Comparison of ENCODE assay signal across 17 cellular contexts in the genomic region with DNA sequence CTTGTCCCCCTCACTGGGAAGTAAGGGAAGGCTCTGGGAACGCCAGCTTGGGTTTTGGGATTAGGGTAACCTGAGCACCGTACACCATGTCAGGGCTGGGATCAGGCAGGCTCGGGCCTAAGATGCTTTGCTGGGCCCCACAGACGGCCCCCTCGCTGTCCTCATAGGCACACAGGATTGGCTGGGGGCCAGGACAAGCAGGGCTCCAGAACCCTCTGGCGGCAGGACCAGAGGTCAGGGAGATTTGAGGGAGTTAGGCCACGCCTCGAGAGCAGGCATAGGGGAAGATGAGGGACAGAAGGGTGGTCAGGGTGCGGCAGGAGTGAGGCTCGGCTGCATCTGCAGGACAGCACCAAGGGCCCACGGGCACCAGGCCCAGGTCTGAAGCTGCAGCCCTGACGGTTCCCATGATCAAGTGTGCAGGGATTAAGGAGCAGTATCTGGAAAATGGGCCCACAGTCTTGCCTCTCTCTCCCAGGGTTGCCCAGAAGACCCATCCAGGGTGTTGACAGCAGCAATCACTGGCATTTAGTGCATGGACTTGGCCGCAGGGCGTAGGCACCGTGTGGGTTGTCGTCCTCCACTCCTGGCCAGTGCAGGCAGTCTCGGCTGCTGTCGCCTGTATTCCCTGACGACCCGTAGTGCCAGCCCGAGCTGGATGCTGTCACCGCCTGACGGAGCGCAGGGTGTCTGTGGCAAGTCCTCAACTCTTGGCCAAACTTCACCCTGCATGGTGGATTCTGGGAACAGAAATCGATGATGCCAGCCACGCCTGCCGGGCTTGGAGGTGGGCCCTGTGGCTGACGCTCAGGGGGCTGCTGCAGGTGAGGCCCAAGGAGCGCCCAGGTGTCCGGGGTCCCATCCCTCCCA. TPM values are rescaled to one million over a fixed set of nuclear protein-coding genes. Genes with fewer than 3 reads are reported as not detected.
DNase-seq lines count a peak whose midpoint lies in the region; ATAC-seq and TF ChIP-seq lines count a peak whose summit lies in the region.
"Had no signal": no experiment of that assay in that cellular context is flagged by ENCODE, and none has a peak within 500 bp of the region (broad histone marks: within the 10 kb centered on the region; RNA-seq: fewer than 3 reads in every experiment).

No MANE protein-coding gene starts in this region.

- TF ChIP-seq POLR2A in upper lobe of left lung (IDR thresholded peaks at IDR 0.05) = no peak

- 82 to 93% methylated on average over 12 to 30 of the region's 30 CpGs for WGBS in upper lobe of left lung, 2 donors

- H3K36me3 ChIP-seq in upper lobe of left lung = no peaks in the 10 kb centered on the region

- no peaks in the 10 kb centered on the region for H3K36me3 Mint-ChIP-seq in activated naive CD4-positive, alpha-beta T cell treated with anti-CD3 and anti-CD28 coated beads for 36 hours (ENCODE audit: low read depth)
- H3K36me3 Mint-ChIP-seq in dendritic cell treated with granulocyte-macrophage colony-stimulating factor and Interleukin-4, amounts not matched to agents 40 ng/mL and 50 ng/mL, for 4 days (ENCODE audit: low read depth) = peaks cover 15% of the 10 kb centered on the region
- no peaks in the 10 kb centered on the region for H3K36me3 Mint-ChIP-seq in natural killer cell
- H3K36me3 Mint-ChIP-seq: naive B cell had no signal

- H3K27me3 Mint-ChIP-seq in activated naive CD4-positive, alpha-beta T cell treated with anti-CD3 and anti-CD28 coated beads for 36 hours (ENCODE audit: low read depth) = no peaks in the 10 kb centered on the region
- no peaks in the 10 kb centered on the region for H3K27me3 Mint-ChIP-seq in dendritic cell treated with granulocyte-macrophage colony-stimulating factor and Interleukin-4, amounts not matched to agents 40 ng/mL and 50 ng/mL, for 4 days
- H3K27me3 Mint-ChIP-seq in natural killer cell (ENCODE audit: low read depth in 2 of 2) = no peaks in the 10 kb centered on the region
- H3K27me3 Mint-ChIP-seq: naive B cell had no signal

- no peak for ATAC-seq in natural killer cell
- no peak for ATAC-seq in upper lobe of left lung (ENCODE audit: low FRiP score in 2 of 2)
- no peak for ATAC-seq in GM21526 (IDR thresholded peaks at IDR 0.05; ENCODE audit: low FRiP score, unreplicated experiment)
- ATAC-seq: gastroesophageal sphincter had no signal

- no peak for TF ChIP-seq EP300 in upper lobe of left lung (IDR thresholded peaks at IDR 0.05)

- no peak overlapping the region for H3K4me3 ChIP-seq in upper lobe of left lung
- H3K4me3 ChIP-seq: gastroesophageal sphincter, skin epidermis had no signal

- H3K27ac ChIP-seq in upper lobe of left lung = no peak overlapping the region
- H3K27ac ChIP-seq: gastroesophageal sphincter had no signal

- no peak for TF ChIP-seq CTCF in natural killer cell (IDR thresholded peaks at IDR 0.05)
- TF ChIP-seq CTCF in upper lobe of left lung (IDR thresholded peaks at IDR 0.05) = no peak

- CTCF ChIA-PET in activated naive CD4-positive, alpha-beta T cell treated with anti-CD3 and anti-CD28 coated beads for 36 hours (lab: Charles Lee) = interaction anchor here (1.1 kb wide), 1 partner anchor 15 kb away, joined by 3 read pairs; no protein-coding TSS in a partner anchor

- H3K27me3 ChIP-seq in upper lobe of left lung = no peaks in the 10 kb centered on the region
- H3K27me3 ChIP-seq: gastroesophageal sphincter had no signal

- H3K9me3 ChIP-seq in upper lobe of left lung = no peaks in the 10 kb centered on the region
- H3K9me3 ChIP-seq: Caco-2, gastroesophageal sphincter had no signal

- H3K4me1 ChIP-seq in upper lobe of left lung = peaks cover 14 to 26% (median 20%) of the 10 kb centered on the region in 4 donors
- H3K4me1 ChIP-seq: Caco-2, gastroesophageal sphincter had no signal

- no peaks in the 10 kb centered on the region for H3K9me3 Mint-ChIP-seq in activated naive CD4-positive, alpha-beta T cell treated with anti-CD3 and anti-CD28 coated beads for 36 hours
- no peaks in the 10 kb centered on the region for H3K9me3 Mint-ChIP-seq in dendritic cell treated with granulocyte-macrophage colony-stimulating factor and Interleukin-4, amounts not matched to agents 40 ng/mL and 50 ng/mL, for 4 days
- H3K9me3 Mint-ChIP-seq in natural killer cell = no peaks in the 10 kb centered on the region
- H3K9me3 Mint-ChIP-seq: activated T-helper 1 cell treated with anti-CD3 and anti-CD28 coated beads, Interleukin-12 subunit alpha, Interleukin-12 subunit beta, Interleukin-2, Interleukin-4 antibody, amounts not matched to agents 30 ng/mL and 10 ng/mL and 1 ng/mL, durations not matched to agents 14 hours and 24 hours and 36 hours; naive B cell had no signal

- peaks cover 13% of the 10 kb centered on the region for H3K4me1 Mint-ChIP-seq in activated naive CD4-positive, alpha-beta T cell treated with anti-CD3 and anti-CD28 coated beads for 36 hours (ENCODE audit: low read depth)
- peaks cover 2% of the 10 kb centered on the region for H3K4me1 Mint-ChIP-seq in dendritic cell treated with granulocyte-macrophage colony-stimulating factor and Interleukin-4, amounts not matched to agents 40 ng/mL and 50 ng/mL, for 4 days (ENCODE audit: low read depth)
- no peaks in the 10 kb centered on the region for H3K4me1 Mint-ChIP-seq in natural killer cell

- intact Hi-C loops in activated naive CD4-positive, alpha-beta T cell treated with anti-CD3 and anti-CD28 coated beads for 36 hours (cut with micrococcal nuclease) = no loop called here
- intact Hi-C loops in dendritic cell treated with granulocyte-macrophage colony-stimulating factor and Interleukin-4, amounts not matched to agents 40 ng/mL and 50 ng/mL, for 4 days (cut with micrococcal nuclease) = no loop called here
- intact Hi-C loops in natural killer cell (cut with micrococcal nuclease) = no loop called here

- DNase-seq in activated naive CD4-positive, alpha-beta T cell treated with anti-CD3 and anti-CD28 coated beads for 36 hours = peak; percentile 2
- DNase-seq in activated naive CD4-positive, alpha-beta T cell treated with Interleukin-2 at 50 U/mL for 16 hours = no peak
- peak; percentile 10 for DNase-seq in natural killer cell
- peak; percentile 17 to 63 for DNase-seq in upper lobe of left lung
- no peak for DNase-seq in COLO668 (lab: John Stamatoyannopoulos, UW; ENCODE audit: unreplicated experiment)
- no peak for DNase-seq in NCI-H1048 (lab: John Stamatoyannopoulos, UW)
- DNase-seq: activated CD4-positive, CD25-positive, alpha-beta regulatory T cell treated with anti-CD3 and anti-CD28 coated beads, Interleukin-2, amount 50 U/mL, for 72 hours; kidney glomerular epithelial cell; MV-4-11; naive B cell; OCI-M1 had no signal

- no peak overlapping the region for H3K27ac Mint-ChIP-seq in activated naive CD4-positive, alpha-beta T cell treated with anti-CD3 and anti-CD28 coated beads for 36 hours
- peak overlapping the region; percentile 14 for H3K27ac Mint-ChIP-seq in dendritic cell treated with granulocyte-macrophage colony-stimulating factor and Interleukin-4, amounts not matched to agents 40 ng/mL and 50 ng/mL, for 4 days
- H3K27ac Mint-ChIP-seq in natural killer cell = no peak overlapping the region
- H3K27ac Mint-ChIP-seq: activated T-helper 1 cell treated with anti-CD3 and anti-CD28 coated beads, Interleukin-12 subunit alpha, Interleukin-12 subunit beta, Interleukin-2, Interleukin-4 antibody, amounts not matched to agents 30 ng/mL and 10 ng/mL and 1 ng/mL, durations not matched to agents 14 hours and 24 hours and 36 hours had no signal

- H3K4me3 Mint-ChIP-seq in activated naive CD4-positive, alpha-beta T cell treated with anti-CD3 and anti-CD28 coated beads for 36 hours = no peak overlapping the region
- no peak overlapping the region for H3K4me3 Mint-ChIP-seq in dendritic cell treated with granulocyte-macrophage colony-stimulating factor and Interleukin-4, amounts not matched to agents 40 ng/mL and 50 ng/mL, for 4 days
- H3K4me3 Mint-ChIP-seq in natural killer cell = no peak overlapping the region
- H3K4me3 Mint-ChIP-seq: activated T-helper 1 cell treated with anti-CD3 and anti-CD28 coated beads, Interleukin-12 subunit alpha, Interleukin-12 subunit beta, Interleukin-2, Interleukin-4 antibody, amounts not matched to agents 30 ng/mL and 10 ng/mL and 1 ng/mL, durations not matched to agents 14 hours and 24 hours and 36 hours; naive B cell had no signal

RNA-seq across cellular contexts. Expression of a gene that starts 15.7 kb away (rescaled TPM):
- total RNA-seq in activated naive CD4-positive, alpha-beta T cell treated with anti-CD3 and anti-CD28 coated beads for 36 hours = 1 to 10 TPM; 8.8 to 9.8 TPM
- total RNA-seq in natural killer cell = 1 to 10 TPM; 5.1 to 5.3 (median 5.3) TPM
- total RNA-seq in upper lobe of left lung = 10 to 100 TPM in 1 of 6 donors, 1 to 10 TPM in 4, under 1 TPM in 1; 0.78 to 11.1 (median 6.8) TPM

RNA-seq across cellular contexts. Expression of a gene that starts 15.7 kb away (rescaled TPM):
- total RNA-seq in activated naive CD4-positive, alpha-beta T cell treated with anti-CD3 and anti-CD28 coated beads for 36 hours = 10 to 100 TPM; 10.9 to 11.9 TPM
- total RNA-seq in natural killer cell = 10 to 100 TPM in 2 of 3 donors, 1 to 10 TPM in 1; 6.4 to 12.5 (median 11.7) TPM
- 10 to 100 TPM; 16.4 to 27.4 (median 24.1) TPM for total RNA-seq in upper lobe of left lung

Comparison
In these comparisons a context has a peak if more than half of its experiments do, and no peak if none do; other contexts are left out.
1. DNase-seq: peak in activated naive CD4-positive, alpha-beta T cell treated with anti-CD3 and anti-CD28 coated beads for 36 hours (single experiment), natural killer cell (single experiment) and upper lobe of left lung (2 of 2); none in activated naive CD4-positive, alpha-beta T cell treated with Interleukin-2 at 50 U/mL for 16 hours (single experiment), COLO668 (single experiment) and NCI-H1048 (single experiment).